ENCODE assay signal across 14 cellular contexts in the genomic region with DNA sequence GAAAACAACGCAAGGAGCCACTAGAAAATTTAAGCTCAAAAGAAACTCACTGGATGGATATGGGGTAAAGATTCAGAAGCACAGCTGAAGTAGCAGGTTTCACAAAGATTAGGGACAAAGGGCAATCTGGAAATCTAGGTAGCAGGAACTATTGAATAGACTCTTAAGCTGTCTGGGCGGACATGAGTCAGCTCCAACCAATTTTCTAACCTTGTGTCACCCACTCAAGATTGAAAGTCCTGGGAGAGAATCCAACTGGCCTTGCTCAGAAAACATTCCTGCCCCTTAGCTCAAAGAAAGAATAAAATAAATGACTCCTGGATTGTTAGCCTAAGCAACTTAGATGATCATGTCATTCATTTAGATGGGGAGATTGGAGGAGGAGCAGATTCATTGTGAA.
A peak's percentile ranks its signal among the peaks of the same experiment; 100 is the strongest.
DNase-seq lines count a peak whose midpoint lies in the region; ATAC-seq and TF ChIP-seq lines count a peak whose summit lies in the region.
"Had no signal": no experiment of that assay in that cellular context is flagged by ENCODE, and none has a peak within 500 bp of the region (broad histone marks: within the 10 kb centered on the region; RNA-seq: fewer than 3 reads in every experiment).

No MANE protein-coding gene starts in this region.

- no peak overlapping the region for H3K27ac Mint-ChIP-seq in effector memory CD8-positive, alpha-beta T cell
- H3K27ac Mint-ChIP-seq in endodermal cell = no peak overlapping the region
- H3K27ac Mint-ChIP-seq: mesothelial cell of epicardium had no signal

- no peak overlapping the region for H3K4me3 ChIP-seq in endodermal cell (ENCODE audit: low read length)
- H3K4me3 ChIP-seq: BLaER1 treated with 17β-estradiol and CSF1 and Interleukin-3, amounts not matched to agents 10 nM and 100 nM had no signal

- no peaks in the 10 kb centered on the region for H3K36me3 ChIP-seq in endodermal cell (ENCODE audit: control insufficient read depth, insufficient read depth, low read length)
- H3K36me3 ChIP-seq: BLaER1 treated with 17β-estradiol and CSF1 and Interleukin-3, amounts not matched to agents 10 nM and 100 nM had no signal

- no peak overlapping the region for H3K4me3 Mint-ChIP-seq in effector memory CD8-positive, alpha-beta T cell
- no peak overlapping the region for H3K4me3 Mint-ChIP-seq in endodermal cell
- H3K4me3 Mint-ChIP-seq: mesothelial cell of epicardium had no signal

- DNase-seq in A172 (ENCODE audit: low spot score) (peak; percentile 98), HCEC 1CT (peak; percentile 83), amniotic stem cell (lab: John Stamatoyannopoulos, UW) (peak; percentile 4), kidney tubule cell (ENCODE audit: low spot score) (peak; percentile 92), NOMO-1 treated with DMSO at 0.1 percent for 48 hours (lab: John Stamatoyannopoulos, UW; ENCODE audit: unreplicated experiment) (no peak), endodermal cell (no peak)
- no peak for DNase-seq in effector memory CD8-positive, alpha-beta T cell
- DNase-seq: activated CD4-positive, alpha-beta T cell treated with anti-CD3 and anti-CD28 coated beads for 4 hours; activated naive CD4-positive, alpha-beta T cell treated with anti-CD3 and anti-CD28 coated beads, Interleukin-2, amount 50 U/mL, for 16 hours; foreskin melanocyte had no signal

- peaks cover 7% of the 10 kb centered on the region for H3K9me3 ChIP-seq in endodermal cell (ENCODE audit: control insufficient read depth, low read length)

- H3K4me1 ChIP-seq in endodermal cell (ENCODE audit: control insufficient read depth, insufficient read depth, low read length) = no peaks in the 10 kb centered on the region

- peaks cover 5 to 7% of the 10 kb centered on the region in 2 donors for H3K9me3 Mint-ChIP-seq in effector memory CD8-positive, alpha-beta T cell
- H3K9me3 Mint-ChIP-seq in endodermal cell = peaks cover 4% of the 10 kb centered on the region

- no peak overlapping the region for H3K9ac ChIP-seq in endodermal cell (ENCODE audit: extremely low read depth, low read length, poor library complexity, severe bottlenecking)
- H3K9ac ChIP-seq: BLaER1 treated with 17β-estradiol and CSF1 and Interleukin-3, amounts not matched to agents 10 nM and 100 nM had no signal

- ATAC-seq in GM18519 (IDR thresholded peaks at IDR 0.05; ENCODE audit: low FRiP score, unreplicated experiment) = no peak
- ATAC-seq in effector memory CD8-positive, alpha-beta T cell (replicated peaks) = no peak
- ATAC-seq: Panc1 had no signal

- H3K4me1 Mint-ChIP-seq in effector memory CD8-positive, alpha-beta T cell (ENCODE audit: low read depth in 2 of 2) = no peaks in the 10 kb centered on the region
- H3K4me1 Mint-ChIP-seq in endodermal cell = no peaks in the 10 kb centered on the region

- H3K27ac ChIP-seq in endodermal cell (ENCODE audit: low read depth, low read length) = no peak overlapping the region
- H3K27ac ChIP-seq: BLaER1 treated with 17β-estradiol and CSF1 and Interleukin-3, amounts not matched to agents 10 nM and 100 nM had no signal

- no peak for TF ChIP-seq CTCF in endodermal cell (conservative IDR thresholded peaks at IDR 0.05)

- peaks cover 0 to 6% of the 10 kb centered on the region in 2 donors for H3K27me3 Mint-ChIP-seq in effector memory CD8-positive, alpha-beta T cell
- no peaks in the 10 kb centered on the region for H3K27me3 Mint-ChIP-seq in endodermal cell (ENCODE audit: insufficient read depth)

- H3K36me3 Mint-ChIP-seq in effector memory CD8-positive, alpha-beta T cell (ENCODE audit: insufficient read depth) = no peaks in the 10 kb centered on the region
- H3K36me3 Mint-ChIP-seq in endodermal cell (ENCODE audit: low read depth) = no peaks in the 10 kb centered on the region
- H3K36me3 Mint-ChIP-seq: mesothelial cell of epicardium had no signal

- 88 to 91% methylated on average over 1 to 2 of the region's 2 CpGs for WGBS in endodermal cell (ENCODE audit: insufficient coverage in 1 of 2, insufficient read length in 1 of 2), 2 experiments

- no peaks in the 10 kb centered on the region for H3K27me3 ChIP-seq in endodermal cell (ENCODE audit: control insufficient read depth, insufficient read depth, low read length, poor library complexity, severe bottlenecking)
- H3K27me3 ChIP-seq: BLaER1 treated with 17β-estradiol and CSF1 and Interleukin-3, amounts not matched to agents 10 nM and 100 nM had no signal

Comparison
In these comparisons a context has a peak if more than half of its experiments do, and no peak if none do; other contexts are left out.
1. DNase-seq: peak in A172 (single experiment), HCEC 1CT (single experiment), amniotic stem cell (single experiment) and kidney tubule cell (single experiment); none in NOMO-1 treated with DMSO at 0.1 percent for 48 hours (single experiment), effector memory CD8-positive, alpha-beta T cell (0 of 3) and endodermal cell (single experiment).